In the genomic region with DNA sequence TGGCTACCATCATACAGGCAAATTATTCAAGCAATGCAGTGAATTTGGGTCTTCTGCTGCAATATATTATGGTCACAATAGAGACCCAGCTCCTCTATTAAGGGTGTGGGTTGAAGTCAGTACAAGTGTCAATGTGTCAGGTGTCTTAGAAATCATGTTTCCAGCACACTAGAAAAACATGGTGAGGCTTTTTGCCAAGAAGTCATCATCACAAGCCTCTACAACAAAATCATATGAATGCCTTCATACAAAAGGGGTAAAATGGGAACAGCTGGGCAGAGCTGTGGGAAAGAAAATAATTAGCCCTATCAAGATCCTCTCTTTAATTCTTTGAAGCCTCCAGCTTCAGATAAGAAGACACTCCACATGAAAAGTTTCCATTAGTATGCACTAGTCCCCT, we compare ENCODE assay signal across 1 cellular context.
TF ChIP-seq lines count a peak whose summit lies in the region.

No MANE protein-coding gene starts in this region.

TF ChIP-seq in IMR-90, 13 proteins besides CTCF, POLR2A, EP300 and RAD21:
- TF ChIP-seq, protein P1, sequence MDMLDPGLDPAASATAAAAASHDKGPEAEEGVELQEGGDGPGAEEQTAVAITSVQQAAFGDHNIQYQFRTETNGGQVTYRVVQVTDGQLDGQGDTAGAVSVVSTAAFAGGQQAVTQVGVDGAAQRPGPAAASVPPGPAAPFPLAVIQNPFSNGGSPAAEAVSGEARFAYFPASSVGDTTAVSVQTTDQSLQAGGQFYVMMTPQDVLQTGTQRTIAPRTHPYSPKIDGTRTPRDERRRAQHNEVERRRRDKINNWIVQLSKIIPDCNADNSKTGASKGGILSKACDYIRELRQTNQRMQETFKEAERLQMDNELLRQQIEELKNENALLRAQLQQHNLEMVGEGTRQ (IDR thresholded peaks at IDR 0.05; ENCODE audit: low read depth, low read length) = no peak
- no peak for TF ChIP-seq NFE2L2 (IDR thresholded peaks at IDR 0.05; ENCODE audit: low read depth, low read length)
- TF ChIP-seq, protein P2, sequence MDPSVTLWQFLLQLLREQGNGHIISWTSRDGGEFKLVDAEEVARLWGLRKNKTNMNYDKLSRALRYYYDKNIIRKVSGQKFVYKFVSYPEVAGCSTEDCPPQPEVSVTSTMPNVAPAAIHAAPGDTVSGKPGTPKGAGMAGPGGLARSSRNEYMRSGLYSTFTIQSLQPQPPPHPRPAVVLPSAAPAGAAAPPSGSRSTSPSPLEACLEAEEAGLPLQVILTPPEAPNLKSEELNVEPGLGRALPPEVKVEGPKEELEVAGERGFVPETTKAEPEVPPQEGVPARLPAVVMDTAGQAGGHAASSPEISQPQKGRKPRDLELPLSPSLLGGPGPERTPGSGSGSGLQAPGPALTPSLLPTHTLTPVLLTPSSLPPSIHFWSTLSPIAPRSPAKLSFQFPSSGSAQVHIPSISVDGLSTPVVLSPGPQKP (IDR thresholded peaks at IDR 0.05; ENCODE audit: borderline replicate concordance, low read depth, low read length) = no peak
- TF ChIP-seq BHLHE40 (IDR thresholded peaks at IDR 0.05; ENCODE audit: low read depth, low read length) = no peak
- TF ChIP-seq FOS (IDR thresholded peaks at IDR 0.05; ENCODE audit: low read depth, low read length) = no peak
- TF ChIP-seq CHD1 (IDR thresholded peaks at IDR 0.05; ENCODE audit: low read depth, low read length) = no peak
- no peak for TF ChIP-seq RFX5 (IDR thresholded peaks at IDR 0.05; ENCODE audit: low read depth, low read length)
- no peak for TF ChIP-seq MAZ (IDR thresholded peaks at IDR 0.05; ENCODE audit: borderline replicate concordance, low read depth, low read length)
- TF ChIP-seq SMC3 (IDR thresholded peaks at IDR 0.05; ENCODE audit: low read depth, low read length) = no peak
- TF ChIP-seq RCOR1 (IDR thresholded peaks at IDR 0.05; ENCODE audit: insufficient replicate concordance, low read length) = no peak
- TF ChIP-seq MAFK (IDR thresholded peaks at IDR 0.05; ENCODE audit: low read depth, low read length) = no peak
- no peak for TF ChIP-seq CEBPB (IDR thresholded peaks at IDR 0.05; ENCODE audit: low read depth, low read length)
- no peak for TF ChIP-seq MXI1 (IDR thresholded peaks at IDR 0.05; ENCODE audit: borderline replicate concordance, low read depth, low read length)
